ENCODE assay signal across 14 cellular contexts in genomic region chr20:4297141-4297826, GRCh38. TPM values are rescaled to one million over a fixed set of nuclear protein-coding genes. Genes with fewer than 3 reads are reported as not detected.
DNase-seq lines count a peak whose midpoint lies in the region; ATAC-seq, FAIRE-seq and TF ChIP-seq lines count a peak whose summit lies in the region.
"Had no signal": no experiment of that assay in that cellular context is flagged by ENCODE, and none has a peak within 500 bp of the region (broad histone marks: within the 10 kb centered on the region; RNA-seq: fewer than 3 reads in every experiment).

No MANE protein-coding gene starts in this region.

- no peak for TF ChIP-seq RAD21 in HepG2 (CRISPR knock-in tag; IDR thresholded peaks at IDR 0.05)

- peak overlapping the region; percentile 99 for H3K27ac Mint-ChIP-seq in HFFc6
- H3K27ac Mint-ChIP-seq: activated naive CD8-positive, alpha-beta T cell treated with anti-CD3 and anti-CD28 coated beads, Interleukin-2, amount 50 U/mL, for 24 hours had no signal

- POLR2A ChIA-PET in HepG2 (lab: Yijun Ruan, JAX): no interaction called here

- H3K9me3 Mint-ChIP-seq in HFFc6: no peaks in the 10 kb centered on the region
- H3K9me3 Mint-ChIP-seq: activated naive CD8-positive, alpha-beta T cell treated with anti-CD3 and anti-CD28 coated beads, Interleukin-2, amount 50 U/mL, for 24 hours had no signal

- in situ Hi-C loops in brain microvascular endothelial cell (cut with HindIII; ENCODE audit: low pct_ligation_motif_present, low sequenced_read_pairs): no loop called here
- in situ Hi-C loops in HepG2 (cut with HindIII; ENCODE audit: extremely low pct_ligation_motif_present, low pct_unique_long_range_greater_than_20kb): no loop called here

- peaks cover 6% of the 10 kb centered on the region; the same call in 1 of the 2 replicates for H3K36me3 Mint-ChIP-seq in HFFc6 (ENCODE audit: low read depth)

- no peak for FAIRE-seq in HepG2 (lab: Jason Lieb, UNC)

- no peak overlapping the region for H3K9ac ChIP-seq in HepG2 (ENCODE audit: insufficient read depth, low read depth, low read length)

- no peaks in the 10 kb centered on the region for H3K36me3 ChIP-seq in brain microvascular endothelial cell (replicated peaks)
- H3K36me3 ChIP-seq in HepG2 (replicated peaks in 1 of 2; ENCODE audit: control insufficient read depth in 1 of 2, insufficient read depth in 2 of 2, low read length in 2 of 2): no peaks in the 10 kb centered on the region

- no peak overlapping the region for H3K4me2 ChIP-seq in HepG2 (ENCODE audit: low read depth, low read length)

- peaks cover 43% of the 10 kb centered on the region for H3K4me1 Mint-ChIP-seq in HFFc6 (ENCODE audit: low read depth)
- H3K4me1 Mint-ChIP-seq: activated naive CD8-positive, alpha-beta T cell treated with anti-CD3 and anti-CD28 coated beads, Interleukin-2, amount 50 U/mL, for 24 hours had no signal

- no peak for TF ChIP-seq EP300 in HepG2 (IDR thresholded peaks at IDR 0.05; ENCODE audit: low read depth in 2 of 2, low read length in 2 of 2)
- TF ChIP-seq EP300 in HepG2 (CRISPR knock-in tag; IDR thresholded peaks at IDR 0.05; ENCODE audit: borderline replicate concordance): no peak

- DNase-seq in HFFc6 (peak; percentile 82), brain microvascular endothelial cell (peak; percentile 6), HepG2 (ENCODE audit: low spot score) (peak; percentile 43), ureter (ENCODE audit: low spot score) (peak; percentile 64), SKM-1 treated with dmso at 0.1 percent for 144 hours (lab: John Stamatoyannopoulos, UW; ENCODE audit: unreplicated experiment) (no peak), NCI-H1105 (lab: John Stamatoyannopoulos, UW) (no peak)
- DNase-seq: activated naive CD8-positive, alpha-beta T cell treated with anti-CD3 and anti-CD28 coated beads, Interleukin-2, amount 50 U/mL, for 24 hours; NCI-H1092; NCI-H748 treated with DMSO at 0.1 percent for 48 hours; nucleus accumbens; stimulated activated CD4-positive, alpha-beta T cell treated with anti-CD3 and anti-CD28 coated beads, Interleukin-4, amount 100 ng/mL, for 4 hours; T-helper 1 cell had no signal

- intact Hi-C loops in HepG2 (cut with micrococcal nuclease; ENCODE audit: unreplicated experiment): no loop called here

- peak overlapping the region; percentile 83 for H3K4me3 Mint-ChIP-seq in HFFc6
- H3K4me3 Mint-ChIP-seq: activated naive CD8-positive, alpha-beta T cell treated with anti-CD3 and anti-CD28 coated beads, Interleukin-2, amount 50 U/mL, for 24 hours had no signal

- no peaks in the 10 kb centered on the region; the same call in 1 of the 2 replicates for H3K27me3 Mint-ChIP-seq in HFFc6 (ENCODE audit: insufficient read depth)

- no peaks in the 10 kb centered on the region for H3K9me3 ChIP-seq in HepG2 (ENCODE audit: low read length)

- H4K20me1 ChIP-seq in HepG2 (ENCODE audit: insufficient read depth, low read length): no peaks in the 10 kb centered on the region

- TF ChIP-seq POLR2A in HepG2 (IDR thresholded peaks at IDR 0.05; ENCODE audit: insufficient read depth in 1 of 2, low read depth in 2 of 2, low read length in 2 of 2): no peak

- H2AFZ ChIP-seq in HepG2 (ENCODE audit: low read length): no peak overlapping the region

- ATAC-seq in HepG2 (no peak; the same call in 2 of the 3 replicates), GM19324 (IDR thresholded peaks at IDR 0.05; ENCODE audit: low FRiP score, unreplicated experiment) (no peak)
- ATAC-seq: activated naive CD8-positive, alpha-beta T cell treated with anti-CD3 and anti-CD28 coated beads, Interleukin-2, amount 50 U/mL, for 24 hours had no signal

- WGBS in HepG2 (ENCODE audit: low lambda C conversion rate): 29% methylated on average over 15 of the region's 15 CpGs

- CTCF ChIA-PET in HepG2 (lab: Yijun Ruan, JAX; ENCODE audit: low intra/inter-chr PET ratio, low total read pairs): no interaction called here

- BruUV-seq in HepG2 (replicated peaks; lab: Mats Ljungman, UMichigan): no TSS peak

- H3K4me3 ChIP-seq in brain microvascular endothelial cell (ENCODE audit: low read depth, low read length) (no peak overlapping the region), HepG2 (replicated peaks in 1 of 3; ENCODE audit: insufficient read depth in 1 of 3, low read depth in 2 of 3, low read length in 3 of 3) (no peak overlapping the region)

- H3K27ac ChIP-seq in brain microvascular endothelial cell: no peak overlapping the region
- H3K27ac ChIP-seq in HepG2 (ENCODE audit: extremely low read length, insufficient read depth, low read length): no peak overlapping the region

- H3K27me3 ChIP-seq in brain microvascular endothelial cell (replicated peaks) (no peaks in the 10 kb centered on the region), HepG2 (ENCODE audit: control insufficient read depth in 1 of 2, insufficient read depth in 2 of 2, low read length in 2 of 2) (peaks cover 0 to 6% of the 10 kb centered on the region in 2 experiments; a peak in 2 of 5 replicates)

- no peak; the same call in 1 of the 2 replicates for TF ChIP-seq CTCF in HFFc6 (IDR thresholded peaks at IDR 0.05)
- TF ChIP-seq CTCF in brain microvascular endothelial cell (IDR thresholded peaks at IDR 0.05; ENCODE audit: low read depth, low read length, missing control alignments): no peak
- TF ChIP-seq CTCF in HepG2 (CRISPR knock-in tag; IDR thresholded peaks at IDR 0.05): no peak

- no peaks in the 10 kb centered on the region for H3K79me2 ChIP-seq in HepG2 (ENCODE audit: insufficient read depth, low read length)

- no peaks in the 10 kb centered on the region for H3K4me1 ChIP-seq in HepG2 (ENCODE audit: insufficient read depth, low read length)

TF ChIP-seq in HepG2, 621 proteins besides CTCF, POLR2A, EP300 and RAD21 (continues in another document):
- TF ChIP-seq, protein P1, sequence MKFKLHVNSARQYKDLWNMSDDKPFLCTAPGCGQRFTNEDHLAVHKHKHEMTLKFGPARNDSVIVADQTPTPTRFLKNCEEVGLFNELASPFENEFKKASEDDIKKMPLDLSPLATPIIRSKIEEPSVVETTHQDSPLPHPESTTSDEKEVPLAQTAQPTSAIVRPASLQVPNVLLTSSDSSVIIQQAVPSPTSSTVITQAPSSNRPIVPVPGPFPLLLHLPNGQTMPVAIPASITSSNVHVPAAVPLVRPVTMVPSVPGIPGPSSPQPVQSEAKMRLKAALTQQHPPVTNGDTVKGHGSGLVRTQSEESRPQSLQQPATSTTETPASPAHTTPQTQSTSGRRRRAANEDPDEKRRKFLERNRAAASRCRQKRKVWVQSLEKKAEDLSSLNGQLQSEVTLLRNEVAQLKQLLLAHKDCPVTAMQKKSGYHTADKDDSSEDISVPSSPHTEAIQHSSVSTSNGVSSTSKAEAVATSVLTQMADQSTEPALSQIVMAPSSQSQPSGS (CRISPR knock-in tag; IDR thresholded peaks at IDR 0.05): no peak

RNA-seq across cellular contexts. Expression of gene ADRA1D, which starts 48.2 kb away (rescaled TPM):
- 10 to 100 TPM; 20.8 to 39.8 (median 32.3) TPM for total RNA-seq in HFFc6 (2021; fragmentation: NEBNext Ultra II Directional; extraction: Animal tissue kit (Norgen Biotek cat#: 25700))
- 0.07 TPM in 1 of 2 replicates, not detected in the other for total RNA-seq in HepG2 (2016; rRNA removed; fragmentation: Illumina TruSeq; extraction: Trizol)
- not detected in 2 replicates for total RNA-seq in HepG2 (2016; cell fraction: cytosol; rRNA removed; fragmentation: Illumina TruSeq; extraction: Trizol; ENCODE audit: low read depth)
- 0.17 TPM in 1 of 2 replicates, not detected in the other for total RNA-seq in HepG2 (2016; cell fraction: insoluble cytoplasmic fraction; rRNA removed; fragmentation: Illumina TruSeq; extraction: Trizol)
- total RNA-seq in HepG2 (2016; cell fraction: membrane; rRNA removed; fragmentation: Illumina TruSeq; extraction: Trizol): 0.09 TPM in 1 of 2 replicates, not detected in the other
- 0.13 TPM in 1 of 2 replicates, not detected in the other for total RNA-seq in HepG2 (2016; cell fraction: nucleus; rRNA removed; fragmentation: Illumina TruSeq; extraction: Trizol)
- polyA plus RNA-seq in HepG2 (2011; rRNA removed): 0.09 and 0.13 TPM in 2 replicates
- polyA plus RNA-seq in HepG2 (2011; cell fraction: cytosol; rRNA removed): 0.06 and 0.24 TPM in 2 replicates
- polyA plus RNA-seq in HepG2 (2011; cell fraction: nucleus; rRNA removed): 0.26 and 0.45 TPM in 2 replicates
- 0.24 TPM in 1 of 2 replicates, not detected in the other for polyA plus RNA-seq in HepG2 (2012)
- 0.03 TPM in 1 of 2 replicates, not detected in the other for polyA plus RNA-seq in HepG2 (2016; cell fraction: cytosol; fragmentation: Illumina TruSeq; extraction: Trizol; ENCODE audit: low read depth)
- polyA plus RNA-seq in HepG2 (2016; cell fraction: insoluble cytoplasmic fraction; fragmentation: Illumina TruSeq; extraction: Trizol; ENCODE audit: low read depth): 0.19 TPM in 1 of 2 replicates, not detected in the other
- 0.07 TPM in 1 of 2 replicates, not detected in the other for polyA plus RNA-seq in HepG2 (2016; cell fraction: membrane; fragmentation: Illumina TruSeq; extraction: Trizol; ENCODE audit: low read depth)
- polyA plus RNA-seq in HepG2 (2016; cell fraction: nucleus; fragmentation: Illumina TruSeq; extraction: Trizol; ENCODE audit: insufficient read depth, low read depth): 0.33 and 0.37 TPM in 2 replicates
- 0.50 TPM in 1 of 2 replicates, not detected in the other for polyA minus RNA-seq in HepG2 (2011; rRNA and poly(A)+ RNA removed; ENCODE audit: low replicate concordance)
- polyA minus RNA-seq in HepG2 (2011; cell fraction: cytosol; rRNA and poly(A)+ RNA removed): not detected in 2 replicates
- polyA minus RNA-seq in HepG2 (2011; cell fraction: nucleus; rRNA and poly(A)+ RNA removed): 0.26 and 0.62 TPM in 2 replicates
- total RNA-seq in ureter: 5.0 TPM
- total RNA-seq: subcutaneous adipose tissue had no signal

Comparison
In these comparisons a context has a peak if more than half of its experiments do, and no peak if none do; other contexts are left out.
1. DNase-seq: peak in HFFc6 (single experiment), brain microvascular endothelial cell (single experiment), HepG2 (single experiment) and ureter (single experiment); none in SKM-1 treated with dmso at 0.1 percent for 144 hours (single experiment) and NCI-H1105 (single experiment).